ENCODE assay signal across 10 cellular contexts in the genomic region with DNA sequence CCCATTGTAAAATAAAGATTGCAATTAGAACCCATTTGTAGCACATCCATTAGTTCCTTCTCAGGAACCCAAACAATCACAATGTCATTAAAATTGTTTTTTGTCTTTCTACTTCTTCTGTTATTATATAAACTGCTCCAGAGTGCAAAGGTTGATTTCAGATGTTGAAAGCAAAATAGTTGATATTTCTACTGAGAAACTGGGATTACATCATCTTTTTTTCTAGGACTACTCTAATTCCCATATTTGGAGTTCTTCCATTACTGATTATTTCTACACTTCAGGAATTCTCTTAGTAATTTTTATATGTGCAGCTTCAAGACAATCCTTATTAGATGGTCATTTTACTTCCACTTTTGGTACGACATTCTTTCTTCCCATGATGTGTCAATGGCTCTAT. TPM values are rescaled to one million over a fixed set of nuclear protein-coding genes. Genes with fewer than 3 reads are reported as not detected.
"Had no signal": no experiment of that assay in that cellular context is flagged by ENCODE, and none has a peak within 500 bp of the region (broad histone marks: within the 10 kb centered on the region; RNA-seq: fewer than 3 reads in every experiment).

No MANE protein-coding gene starts in this region.

RNA-seq across cellular contexts. Expression of a gene that starts 5.3 kb away (rescaled TPM):
- total RNA-seq: OCI-LY7, PC-9, Peyer's patch, Right ventricle myocardium inferior, Right ventricle myocardium superior, SJCRH30, SJSA1, SK-MEL-5 had no signal
- polyA plus RNA-seq: SK-N-SH had no signal

RNA-seq across cellular contexts. Expression of a gene that starts 37.7 kb away (rescaled TPM):
- total RNA-seq: OCI-LY7, SJCRH30, SK-MEL-5 had no signal

RNA-seq across cellular contexts. Expression of a gene that starts 48.4 kb away (rescaled TPM):
- total RNA-seq: OCI-LY7, RPMI7951, SJCRH30, SJSA1, SK-MEL-5 had no signal
- polyA plus RNA-seq: SK-N-SH had no signal

RNA-seq across cellular contexts. Expression of a gene that starts 52.9 kb away (rescaled TPM):
- total RNA-seq: OCI-LY7, SJCRH30, SJSA1, SK-MEL-5 had no signal
- polyA plus RNA-seq: SK-N-SH had no signal
